Comparison of ENCODE assay signal across 8 cellular contexts in the genomic region with DNA sequence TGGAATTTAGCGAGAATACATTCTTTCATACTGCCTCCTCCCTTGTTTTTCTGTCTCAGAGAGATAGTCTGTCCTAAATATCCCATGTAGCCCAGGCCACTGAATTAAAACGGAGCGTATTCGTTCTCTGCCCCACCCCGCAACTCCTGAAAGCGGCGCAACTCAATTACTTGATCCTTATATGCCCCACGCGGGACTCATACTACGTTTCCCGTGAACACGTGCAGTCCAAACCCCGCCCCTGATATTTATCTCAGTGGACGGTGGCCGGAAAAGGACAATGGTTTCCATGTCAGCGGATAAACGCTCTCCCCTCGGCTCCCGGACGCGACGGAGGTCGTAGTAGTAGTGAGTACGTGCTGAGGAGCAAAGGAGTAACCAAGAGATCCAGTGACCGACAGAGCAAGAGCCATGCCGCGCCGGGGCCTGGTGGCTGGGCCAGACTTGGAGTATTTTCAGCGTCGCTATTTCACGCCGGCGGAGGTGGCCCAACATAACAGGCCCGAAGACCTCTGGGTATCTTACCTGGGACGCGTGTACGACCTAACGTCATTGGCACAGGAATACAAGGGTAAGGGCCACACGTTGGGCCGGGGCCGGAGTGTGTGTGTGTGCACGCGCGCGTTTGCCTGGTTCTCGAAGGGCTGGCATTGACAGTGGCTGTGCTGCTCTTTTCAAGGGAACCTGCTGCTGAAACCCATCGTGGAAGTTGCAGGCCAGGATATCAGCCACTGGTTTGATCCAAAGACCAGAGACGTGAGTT. TPM values are rescaled to one million over a fixed set of nuclear protein-coding genes. Genes with fewer than 3 reads are reported as not detected.
DNase-seq lines count a peak whose midpoint lies in the region; ATAC-seq and TF ChIP-seq lines count a peak whose summit lies in the region.

A gene with protein sequence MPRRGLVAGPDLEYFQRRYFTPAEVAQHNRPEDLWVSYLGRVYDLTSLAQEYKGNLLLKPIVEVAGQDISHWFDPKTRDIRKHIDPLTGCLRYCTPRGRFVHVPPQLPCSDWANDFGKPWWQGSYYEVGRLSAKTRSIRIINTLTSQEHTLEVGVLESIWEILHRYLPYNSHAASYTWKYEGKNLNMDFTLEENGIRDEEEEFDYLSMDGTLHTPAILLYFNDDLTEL (plus strand): TSS at position 280 of the 763 bp plus-strand sequence. CDS start 132 bp downstream, at position 412.

- no peaks in the 10 kb centered on the region for H3K4me1 ChIP-seq in NT2/D1 (ENCODE audit: insufficient read depth, insufficient read length)

- no peaks in the 10 kb centered on the region for H3K27me3 ChIP-seq in NT2/D1 (ENCODE audit: insufficient read depth, insufficient read length)

- TF ChIP-seq CTCF in epithelial cell of esophagus (IDR thresholded peaks at IDR 0.05; ENCODE audit: insufficient read depth, low read depth, low read length, missing control alignments): no peak

- H3K4me3 ChIP-seq in NT2/D1 (ENCODE audit: insufficient read length, low read depth) (peak within 1 kb of the TSS; percentile 57), epithelial cell of esophagus (ENCODE audit: low read length) (peak within 1 kb of the TSS; percentile 73)

- H3K9me3 ChIP-seq in NT2/D1 (ENCODE audit: insufficient read depth, low read length): no peaks in the 10 kb centered on the region

- H3K9ac ChIP-seq in NT2/D1 (ENCODE audit: insufficient read length, low read depth): peak within 1 kb of the TSS; percentile 90

- peaks cover 37% of the 10 kb centered on the region for H3K36me3 ChIP-seq in NT2/D1 (ENCODE audit: insufficient read depth, insufficient read length, low read length)

- DNase-seq in CD1c-positive myeloid dendritic cell (ENCODE audit: extremely low spot score) (peak; percentile 94), NT2/D1 (ENCODE audit: low read depth, low spot score) (no peak), epithelial cell of esophagus (ENCODE audit: low read depth) (peak; percentile 92), mucosa of gallbladder (ENCODE audit: low spot score) (peak; percentile 95)
- DNase-seq in activated CD8-positive, alpha-beta memory T cell treated with anti-CD3 and anti-CD28 coated beads, Interleukin-2, amount 50 U/mL, for 1 hour (ENCODE audit: extremely low read depth): peak; percentile 88
- DNase-seq in stimulated activated CD8-positive, alpha-beta memory T cell treated with anti-CD3 and anti-CD28 coated beads, Interleukin-4, amount 100 ng/mL, for 24 hours (ENCODE audit: low read depth): peak; percentile 76

- ATAC-seq in GM19463 (IDR thresholded peaks at IDR 0.05; ENCODE audit: unreplicated experiment): peak; percentile 35
- peak; percentile 32 for ATAC-seq in HG03571 (IDR thresholded peaks at IDR 0.05; ENCODE audit: unreplicated experiment)

RNA-seq across cellular contexts. Expression of the gene that starts here (rescaled TPM):
- total RNA-seq in mucosa of gallbladder: 21.9 TPM
